Comparison of ENCODE assay signal across 8 cellular contexts in the genomic region with DNA sequence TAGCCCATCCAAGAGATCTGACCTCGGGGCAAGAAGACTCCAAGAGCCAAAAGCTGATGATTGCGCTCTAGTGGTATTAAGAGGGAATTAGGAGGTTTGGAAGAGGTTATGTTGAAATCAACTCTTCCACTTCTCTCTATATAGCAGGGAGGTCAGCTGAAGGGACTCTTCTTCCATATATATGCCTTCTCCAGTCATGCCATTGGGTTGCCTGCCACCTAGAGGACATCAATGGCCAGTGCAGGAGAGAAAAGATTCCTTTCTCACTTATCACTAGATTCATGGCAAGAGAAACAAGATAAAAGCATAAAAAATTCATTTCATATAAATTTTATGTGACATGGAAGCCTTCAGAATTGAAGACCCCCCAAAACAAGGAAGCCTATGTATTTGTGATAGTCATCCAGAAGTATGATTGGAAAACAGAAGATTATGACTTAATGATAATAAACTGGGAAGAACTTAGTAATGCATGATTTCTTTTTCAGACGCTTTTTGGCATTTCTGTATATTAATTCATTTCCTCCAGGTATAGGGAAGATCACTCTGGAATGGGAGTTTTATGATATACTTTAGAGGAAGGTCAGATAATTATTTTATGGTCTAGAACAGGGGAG.
DNase-seq lines count a peak whose midpoint lies in the region; ATAC-seq, FAIRE-seq and TF ChIP-seq lines count a peak whose summit lies in the region.

No MANE protein-coding gene starts in this region.

- H3F3A ChIP-seq in OCI-LY1 (ENCODE audit: insufficient read depth, low read length): no peaks in the 10 kb centered on the region

- H3K4me2 ChIP-seq in OCI-LY1 (ENCODE audit: low read length): no peak overlapping the region

- H3K4me1 Mint-ChIP-seq in stimulated activated naive B cell treated with anti-CD40 and anti-IgM and Interleukin-4, amounts not matched to agents 10 μg/mL and 1 μg/mL and 100 μg/mL, for 72 hours: no peaks in the 10 kb centered on the region

- H3K27me3 ChIP-seq in OCI-LY1 (ENCODE audit: insufficient read depth, low read length): no peaks in the 10 kb centered on the region
- no peaks in the 10 kb centered on the region for H3K27me3 ChIP-seq in brain microvascular endothelial cell (replicated peaks)

- no peaks in the 10 kb centered on the region for H3K9me3 Mint-ChIP-seq in stimulated activated naive B cell treated with anti-CD40 and anti-IgM and Interleukin-4, amounts not matched to agents 10 μg/mL and 1 μg/mL and 100 μg/mL, for 72 hours

- no peak overlapping the region for H2AFZ ChIP-seq in OCI-LY1 (ENCODE audit: low read length)

- H3K27ac ChIP-seq in 22Rv1: no peak overlapping the region
- no peak overlapping the region for H3K27ac ChIP-seq in OCI-LY1 (ENCODE audit: low read depth, low read length, poor library complexity, severe bottlenecking)
- H3K27ac ChIP-seq in brain microvascular endothelial cell: no peak overlapping the region

- CTCF ChIA-PET in GM10248 (lab: Yijun Ruan, JAX): interaction anchor here (0.7 to 2.0 kb wide), 22 partner anchors 8 to 565 kb away, joined by 3 to 8 read pairs (median 4); no protein-coding TSS in a partner anchor

- in situ Hi-C loops in KBM-7 (cut with MboI; ENCODE audit: low pct_unique_long_range_greater_than_20kb, low sequenced_read_pairs): no loop called here
- in situ Hi-C loops in brain microvascular endothelial cell (cut with HindIII; ENCODE audit: low pct_ligation_motif_present, low sequenced_read_pairs): no loop called here

- no peak overlapping the region for H3K4me3 ChIP-seq in OCI-LY1 (ENCODE audit: low read depth, low read length, poor library complexity, severe bottlenecking)
- no peak overlapping the region for H3K4me3 ChIP-seq in brain microvascular endothelial cell (ENCODE audit: low read depth, low read length)

- TF ChIP-seq POLR2A in H54 (IDR thresholded peaks at IDR 0.05; ENCODE audit: low read depth, low read length): no peak

- H3K4me3 Mint-ChIP-seq in stimulated activated naive B cell treated with anti-CD40 and anti-IgM and Interleukin-4, amounts not matched to agents 10 μg/mL and 1 μg/mL and 100 μg/mL, for 72 hours: no peak overlapping the region

- no peak overlapping the region for H3K27ac Mint-ChIP-seq in stimulated activated naive B cell treated with anti-CD40 and anti-IgM and Interleukin-4, amounts not matched to agents 10 μg/mL and 1 μg/mL and 100 μg/mL, for 72 hours

- TF ChIP-seq CTCF in 22Rv1 (IDR thresholded peaks at IDR 0.05): peak; percentile 90
- peak; percentile 88 for TF ChIP-seq CTCF in GM10248 (IDR thresholded peaks at IDR 0.05; ENCODE audit: control extremely low read depth, extremely low read depth, low read depth, missing control alignments)
- peak; percentile 94 for TF ChIP-seq CTCF in OCI-LY1 (IDR thresholded peaks at IDR 0.05; ENCODE audit: low read length)
- peak; percentile 89 for TF ChIP-seq CTCF in brain microvascular endothelial cell (IDR thresholded peaks at IDR 0.05; ENCODE audit: low read depth, low read length, missing control alignments)

- H3K4me1 ChIP-seq in OCI-LY1 (ENCODE audit: insufficient read depth, low read length, severe bottlenecking): no peaks in the 10 kb centered on the region

- no peaks in the 10 kb centered on the region for H3K9me2 ChIP-seq in OCI-LY1 (ENCODE audit: low read depth, low read length)

- peak; percentile 23 for FAIRE-seq in H54 (lab: Jason Lieb, UNC)
- peak; percentile 93 for FAIRE-seq in islet of Langerhans (lab: Jason Lieb, UNC)

- H3K9me3 ChIP-seq in OCI-LY1 (ENCODE audit: low read length): no peaks in the 10 kb centered on the region

- peak; percentile 56 to 67 for ATAC-seq in stimulated activated naive B cell treated with anti-CD40 and anti-IgM and Interleukin-4, amounts not matched to agents 10 μg/mL and 1 μg/mL and 100 μg/mL, for 72 hours (replicated peaks)

- POLR2A ChIA-PET in GM10248 (lab: Yijun Ruan, JAX): no interaction called here

- DNase-seq in GM10248 (ENCODE audit: extremely low spot score) (peak; percentile 38), H54 (ENCODE audit: insufficient read length, low spot score) (peak; percentile 9), KBM-7 (peak; percentile 69), brain microvascular endothelial cell (peak; percentile 61)
- peak; percentile 13 for DNase-seq in stimulated activated naive B cell treated with anti-CD40 and anti-IgM and Interleukin-4, amounts not matched to agents 10 μg/mL and 1 μg/mL and 100 μg/mL, for 72 hours

- H3K36me3 ChIP-seq in OCI-LY1 (ENCODE audit: insufficient read depth, low read length) (no peaks in the 10 kb centered on the region), brain microvascular endothelial cell (replicated peaks) (no peaks in the 10 kb centered on the region)

- no peaks in the 10 kb centered on the region for H4K20me1 ChIP-seq in OCI-LY1 (ENCODE audit: insufficient read depth, low read length)

- no peak overlapping the region for H3K9ac ChIP-seq in OCI-LY1 (ENCODE audit: low read length)

- H3K36me3 Mint-ChIP-seq in stimulated activated naive B cell treated with anti-CD40 and anti-IgM and Interleukin-4, amounts not matched to agents 10 μg/mL and 1 μg/mL and 100 μg/mL, for 72 hours: no peaks in the 10 kb centered on the region

- no peaks in the 10 kb centered on the region for H3K79me2 ChIP-seq in OCI-LY1 (ENCODE audit: insufficient read depth, low read length)

- H3K27me3 Mint-ChIP-seq in stimulated activated naive B cell treated with anti-CD40 and anti-IgM and Interleukin-4, amounts not matched to agents 10 μg/mL and 1 μg/mL and 100 μg/mL, for 72 hours: peaks cover 13 to 20% of the 10 kb centered on the region in 2 donors

Comparison
In these comparisons a context has a peak if more than half of its experiments do, and no peak if none do; other contexts are left out.
1. DNase-seq: peak in every context shown above with its lines; median percentile 69 in KBM-7; 61 in brain microvascular endothelial cell; 38 in GM10248; 13 in stimulated activated naive B cell treated with anti-CD40 and anti-IgM and Interleukin-4, amounts not matched to agents 10 μg/mL and 1 μg/mL and 100 μg/mL, for 72 hours; 9 in H54.